Comparison of ENCODE assay signal across 1 cellular context in genomic region chr19:1081301-1082164, GRCh38.
TF ChIP-seq lines count a peak whose summit lies in the region.

No MANE protein-coding gene starts in this region.

TF ChIP-seq in GM12878, 131 proteins besides CTCF, POLR2A, EP300 and RAD21:
- TF ChIP-seq HDGF (IDR thresholded peaks at IDR 0.05) (0 out of 2 replicates have a peak, but pooled peaks have one; percentile 10), BCL3 (IDR thresholded peaks at IDR 0.05; ENCODE audit: borderline replicate concordance, insufficient read depth, low read depth, low read length, poor library complexity, severe bottlenecking) (no peak)
